Comparison of ENCODE assay signal across 3 cellular contexts in the genomic region with DNA sequence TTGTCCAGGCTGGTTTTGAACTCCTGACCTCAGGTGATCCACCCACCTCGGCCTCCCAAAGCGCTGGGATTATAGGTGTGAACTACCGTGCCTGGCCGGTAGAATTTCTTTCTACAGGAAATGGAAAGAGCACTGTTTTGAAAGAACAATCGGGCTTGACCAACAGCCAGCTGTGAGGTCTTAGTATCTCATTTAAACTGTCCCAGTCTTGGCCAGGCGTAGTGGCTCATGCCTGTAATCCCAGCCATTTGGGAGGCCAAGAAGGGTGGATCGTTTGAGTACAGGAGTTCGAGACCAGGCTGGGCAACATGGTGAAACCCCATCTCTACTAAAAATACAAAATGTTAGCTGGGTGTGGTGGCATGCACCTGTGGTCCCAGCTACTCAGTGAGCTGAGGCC. TPM values are rescaled to one million over a fixed set of nuclear protein-coding genes. Genes with fewer than 3 reads are reported as not detected.
"Had no signal": no experiment of that assay in that cellular context is flagged by ENCODE, and none has a peak within 500 bp of the region (broad histone marks: within the 10 kb centered on the region; RNA-seq: fewer than 3 reads in every experiment).

No MANE protein-coding gene starts in this region.

RNA-seq across cellular contexts. Expression of a gene that starts 17.8 kb away (rescaled TPM):
- total RNA-seq: LHCN-M2, M059J, MCF 10A had no signal
